ENCODE assay signal across 14 cellular contexts in genomic region chr6:11208267-11208666, GRCh38. TPM values are rescaled to one million over a fixed set of nuclear protein-coding genes. Genes with fewer than 3 reads are reported as not detected.
DNase-seq lines count a peak whose midpoint lies in the region; ATAC-seq, FAIRE-seq and TF ChIP-seq lines count a peak whose summit lies in the region.
"Had no signal": no experiment of that assay in that cellular context is flagged by ENCODE, and none has a peak within 500 bp of the region (broad histone marks: within the 10 kb centered on the region; RNA-seq: fewer than 3 reads in every experiment).

No MANE protein-coding gene starts in this region.

- no peak overlapping the region for H3K4me3 Mint-ChIP-seq in activated T-cell treated with anti-CD3 and anti-CD28 coated beads, Interleukin-2, amount 50 U/mL, for 24 hours
- H3K4me3 Mint-ChIP-seq in effector memory CD8-positive, alpha-beta T cell: no peak overlapping the region

- ATAC-seq in effector memory CD8-positive, alpha-beta T cell (replicated peaks): peak; percentile 23

- DNase-seq in activated T-cell treated with anti-CD3 and anti-CD28 coated beads, Interleukin-2, amount 50 U/mL, for 24 hours: no peak
- no peak for DNase-seq in activated T-cell treated with anti-CD3 and anti-CD28 coated beads, Interleukin-2, amount 50 U/mL, for 1 hour
- DNase-seq in NCI-H69 (lab: John Stamatoyannopoulos, UW): peak; percentile 25
- DNase-seq in effector memory CD8-positive, alpha-beta T cell: no peak
- no peak for DNase-seq in stomach
- DNase-seq in sigmoid colon: no peak
- DNase-seq in small intestine: no peak
- no peak for DNase-seq in mucosa of gallbladder (ENCODE audit: low spot score)
- DNase-seq: activated CD4-positive, alpha-beta T cell treated with anti-CD3 and anti-CD28 coated beads for 4 hours; effector CD4-positive, alpha-beta T cell; pancreas; substantia nigra had no signal

- H3K27ac ChIP-seq in stomach (peak overlapping the region in 4 of 5 donors; percentile 67 to 83 (median 74)), sigmoid colon (peak overlapping the region in 2 of 4 donors; percentile 56 to 61), small intestine (ENCODE audit: low read depth in 1 of 2, low read length in 1 of 2) (peak overlapping the region in 1 of 2 donors; percentile 32)
- H3K27ac ChIP-seq: HL-60 had no signal

- H3K4me3 ChIP-seq in stomach (no peak overlapping the region), sigmoid colon (no peak overlapping the region), small intestine (ENCODE audit: low read depth in 1 of 2, low read length in 2 of 2) (no peak overlapping the region)
- H3K4me3 ChIP-seq: pancreas had no signal

- TF ChIP-seq CTCF in stomach (IDR thresholded peaks at IDR 0.05) (no peak), sigmoid colon (IDR thresholded peaks at IDR 0.05) (no peak)

- peaks cover 0 to 56% (median 27%) of the 10 kb centered on the region in 4 donors for H3K36me3 ChIP-seq in stomach
- no peaks in the 10 kb centered on the region for H3K36me3 ChIP-seq in sigmoid colon
- H3K36me3 ChIP-seq in small intestine (ENCODE audit: control insufficient read depth in 2 of 2, insufficient read depth in 2 of 2, low read length in 2 of 2): peaks cover 0 to 10% of the 10 kb centered on the region in 2 donors
- H3K36me3 ChIP-seq: pancreas had no signal

- TF ChIP-seq POLR2A in stomach (IDR thresholded peaks at IDR 0.05): no peak
- no peak for TF ChIP-seq POLR2A in sigmoid colon (IDR thresholded peaks at IDR 0.05)

- H3K9me3 ChIP-seq in stomach (no peaks in the 10 kb centered on the region), sigmoid colon (no peaks in the 10 kb centered on the region), small intestine (ENCODE audit: control insufficient read depth, low read depth) (no peaks in the 10 kb centered on the region)
- H3K9me3 ChIP-seq: pancreas had no signal

- H3K27me3 ChIP-seq in stomach (no peaks in the 10 kb centered on the region), sigmoid colon (no peaks in the 10 kb centered on the region), small intestine (ENCODE audit: control insufficient read depth in 2 of 2, insufficient read depth in 2 of 2, low read length in 2 of 2) (no peaks in the 10 kb centered on the region)
- H3K27me3 ChIP-seq: pancreas had no signal

- H3K4me1 Mint-ChIP-seq in activated T-cell treated with anti-CD3 and anti-CD28 coated beads, Interleukin-2, amount 50 U/mL, for 24 hours (ENCODE audit: low read depth): peaks cover 52% of the 10 kb centered on the region
- H3K4me1 Mint-ChIP-seq in effector memory CD8-positive, alpha-beta T cell (ENCODE audit: low read depth in 2 of 2): peaks cover 31 to 42% of the 10 kb centered on the region in 2 donors

- 48 to 72% (median 60%) methylated on average over 3 of the region's 3 CpGs for WGBS in stomach, 5 donors
- 60 to 61% methylated on average over 3 of the region's 3 CpGs for WGBS in sigmoid colon, 2 donors
- WGBS in small intestine, 3 donors: 26 to 51% (median 43%) methylated on average over 3 of the region's 3 CpGs

- TF ChIP-seq EP300 in stomach (IDR thresholded peaks at IDR 0.05) (no peak), sigmoid colon (IDR thresholded peaks at IDR 0.05) (no peak)

- H3K36me3 Mint-ChIP-seq in activated T-cell treated with anti-CD3 and anti-CD28 coated beads, Interleukin-2, amount 50 U/mL, for 24 hours (ENCODE audit: low read depth): peaks cover 86% of the 10 kb centered on the region
- H3K36me3 Mint-ChIP-seq in effector memory CD8-positive, alpha-beta T cell (ENCODE audit: insufficient read depth): peaks cover 39% of the 10 kb centered on the region

- no peaks in the 10 kb centered on the region for H3K9me3 Mint-ChIP-seq in activated T-cell treated with anti-CD3 and anti-CD28 coated beads, Interleukin-2, amount 50 U/mL, for 24 hours
- H3K9me3 Mint-ChIP-seq in effector memory CD8-positive, alpha-beta T cell: no peaks in the 10 kb centered on the region

- H3K27me3 Mint-ChIP-seq in activated T-cell treated with anti-CD3 and anti-CD28 coated beads, Interleukin-2, amount 50 U/mL, for 24 hours: no peaks in the 10 kb centered on the region
- H3K27me3 Mint-ChIP-seq in effector memory CD8-positive, alpha-beta T cell: no peaks in the 10 kb centered on the region

- H3K27ac Mint-ChIP-seq in activated T-cell treated with anti-CD3 and anti-CD28 coated beads, Interleukin-2, amount 50 U/mL, for 24 hours: peak overlapping the region; percentile 44
- H3K27ac Mint-ChIP-seq in effector memory CD8-positive, alpha-beta T cell: no peak overlapping the region

- intact Hi-C loops in stomach (cut with DNase I; ENCODE audit: low total_unique reads) (no loop called here), sigmoid colon (cut with DNase I) (no loop called here)

- no peak for FAIRE-seq in small intestine (lab: Jason Lieb, UNC)
- FAIRE-seq: GM18507, pancreas had no signal

- H3K4me1 ChIP-seq in stomach: peaks cover 27 to 79% (median 44%) of the 10 kb centered on the region in 4 donors
- H3K4me1 ChIP-seq in sigmoid colon: peaks cover 0 to 61% (median 46%) of the 10 kb centered on the region in 4 donors
- peaks cover 0 to 2% of the 10 kb centered on the region in 2 donors for H3K4me1 ChIP-seq in small intestine (ENCODE audit: control insufficient read depth in 2 of 2, insufficient read depth in 1 of 2, low read depth in 1 of 2, low read length in 1 of 2)

RNA-seq across cellular contexts. Expression of gene NEDD9, which starts 24.2 kb away (rescaled TPM):
- total RNA-seq in stomach (10 to 100 TPM; 11.3 to 97.9 (median 48.2) TPM), sigmoid colon (10 to 100 TPM; 13.8 to 21.4 (median 20.0) TPM), mucosa of gallbladder (18.1 TPM)
- polyA plus RNA-seq in stomach (10 to 100 TPM in 1 of 3 donors, 1 to 10 TPM in 2; 4.2 to 19.6 (median 9.2) TPM), sigmoid colon (10 to 100 TPM; 20.5 to 42.5 (median 23.4) TPM), small intestine (10 to 100 TPM; 13.6 to 15.1 (median 14.9) TPM)
